20 cellular contexts compared by ENCODE assay signal in the genomic region with DNA sequence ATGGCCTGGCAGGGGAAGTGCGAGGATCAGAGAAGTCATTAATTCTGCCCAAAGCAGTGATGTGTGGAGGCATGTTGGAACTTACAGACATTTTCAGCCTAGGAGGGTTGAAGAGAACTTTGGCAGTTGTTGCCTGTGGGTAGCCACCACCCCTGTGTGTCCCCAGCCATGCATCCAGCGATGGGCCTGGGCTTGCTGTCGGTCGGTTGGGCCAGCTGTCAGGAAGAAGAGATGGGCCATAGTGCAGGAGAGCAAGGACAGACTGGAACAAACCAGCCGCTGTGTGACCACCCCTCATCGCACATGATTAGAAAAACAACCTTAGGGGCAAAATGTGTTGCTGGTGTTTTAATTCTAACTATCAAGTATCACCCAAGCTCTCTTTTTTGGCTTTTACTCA.
A peak's percentile ranks its signal among the peaks of the same experiment; 100 is the strongest.
DNase-seq lines count a peak whose midpoint lies in the region; ATAC-seq, FAIRE-seq and TF ChIP-seq lines count a peak whose summit lies in the region.
"Had no signal": no experiment of that assay in that cellular context is flagged by ENCODE, and none has a peak within 500 bp of the region (broad histone marks: within the 10 kb centered on the region; RNA-seq: fewer than 3 reads in every experiment).

No MANE protein-coding gene starts in this region.

- H3F3A ChIP-seq in smooth muscle cell (ENCODE audit: low read depth), result no peaks in the 10 kb centered on the region

- no peaks in the 10 kb centered on the region for H4K20me1 ChIP-seq in smooth muscle cell (ENCODE audit: low read depth)
- H4K20me1 ChIP-seq: BLaER1 had no signal

- H3K36me3 ChIP-seq in kidney (ENCODE audit: control insufficient read depth in 1 of 2, insufficient read depth in 2 of 2, low read length in 2 of 2), result no peaks in the 10 kb centered on the region
- no peaks in the 10 kb centered on the region for H3K36me3 ChIP-seq in smooth muscle cell (ENCODE audit: low read depth)
- H3K36me3 ChIP-seq: BLaER1, HAP-1 had no signal

- H3K9me3 Mint-ChIP-seq in nephron progenitor cell, result no peaks in the 10 kb centered on the region

- no peaks in the 10 kb centered on the region for H3K27me3 ChIP-seq in smooth muscle cell (ENCODE audit: low read depth)
- H3K27me3 ChIP-seq: BLaER1 had no signal

- no peaks in the 10 kb centered on the region for H3K4me1 ChIP-seq in kidney (ENCODE audit: control insufficient read depth in 1 of 2, insufficient read depth in 1 of 2, low read depth in 1 of 2, low read length in 2 of 2)
- H3K4me1 ChIP-seq in smooth muscle cell (ENCODE audit: low read depth), result no peaks in the 10 kb centered on the region
- H3K4me1 ChIP-seq: BLaER1, Caco-2, HAP-1 had no signal

- FAIRE-seq in kidney (lab: Jason Lieb, UNC), result no peak
- FAIRE-seq: G401.6, GM12892, H54 had no signal

- H3K4me3 Mint-ChIP-seq in nephron progenitor cell, result no peak overlapping the region
- H3K4me3 Mint-ChIP-seq: B cell; CD4-positive, CD25-positive, alpha-beta regulatory T cell; CD8-positive, alpha-beta T cell; HFFc6 had no signal

- 88% methylated on average over 6 of the region's 6 CpGs for WGBS in smooth muscle cell (ENCODE audit: low lambda C conversion rate)

- ATAC-seq in HG02884 (IDR thresholded peaks at IDR 0.05; ENCODE audit: unreplicated experiment), result no peak
- ATAC-seq: CD8-positive, alpha-beta T cell had no signal

- no peak overlapping the region for H3K4me2 ChIP-seq in smooth muscle cell
- H3K4me2 ChIP-seq: BLaER1 had no signal

- H3K27ac Mint-ChIP-seq in nephron progenitor cell, result peak overlapping the region; percentile 64
- H3K27ac Mint-ChIP-seq: B cell; CD4-positive, CD25-positive, alpha-beta regulatory T cell; CD8-positive, alpha-beta T cell; HFFc6 had no signal

- H3K27ac ChIP-seq in kidney (ENCODE audit: low read depth in 2 of 2, low read length in 2 of 2), result no peak overlapping the region
- H3K27ac ChIP-seq in smooth muscle cell (ENCODE audit: low read depth), result no peak overlapping the region
- H3K27ac ChIP-seq: BLaER1, C4-2B had no signal

- H3K27me3 Mint-ChIP-seq in nephron progenitor cell (ENCODE audit: low read depth, poor library complexity), result peaks cover 5% of the 10 kb centered on the region
- H3K27me3 Mint-ChIP-seq: B cell; CD4-positive, CD25-positive, alpha-beta regulatory T cell had no signal

- H3K79me2 ChIP-seq in smooth muscle cell (ENCODE audit: low read depth), result no peaks in the 10 kb centered on the region

- H2AFZ ChIP-seq in smooth muscle cell (ENCODE audit: low read depth), result no peak overlapping the region

- H3K9me3 ChIP-seq in kidney (ENCODE audit: control insufficient read depth in 1 of 2, low read length in 2 of 2) (no peaks in the 10 kb centered on the region), smooth muscle cell (replicated peaks; ENCODE audit: low read depth) (no peaks in the 10 kb centered on the region)
- H3K9me3 ChIP-seq: BLaER1, Caco-2, HAP-1 had no signal

- intact Hi-C loops in kidney (cut with DNase I), result no loop called here
- intact Hi-C loops in posterior vena cava (cut with DNase I), result no loop called here

- H3K4me1 Mint-ChIP-seq in nephron progenitor cell, result peaks cover 33% of the 10 kb centered on the region
- H3K4me1 Mint-ChIP-seq: B cell; CD4-positive, CD25-positive, alpha-beta regulatory T cell had no signal

- H3K4me3 ChIP-seq in kidney (ENCODE audit: low read length in 2 of 2) (no peak overlapping the region), smooth muscle cell (no peak overlapping the region)
- H3K4me3 ChIP-seq: BLaER1, HAP-1 had no signal

- peak; percentile 48 for DNase-seq in kidney
- DNase-seq in nephron progenitor cell, result peak; percentile 12
- DNase-seq in posterior vena cava (ENCODE audit: low spot score), result peak; percentile 66
- DNase-seq in smooth muscle cell (lab: John Stamatoyannopoulos, UW; ENCODE audit: unreplicated experiment), result no peak
- DNase-seq in activated CD4-positive, alpha-beta T cell treated with anti-CD3 and anti-CD28 coated beads for 48 hours, result no peak
- DNase-seq: Caco-2; CD4-positive, CD25-positive, alpha-beta regulatory T cell; CD8-positive, alpha-beta T cell; DMS153; DND-41; GOT3; HFFc6 had no signal

- no peak for TF ChIP-seq CTCF in kidney (IDR thresholded peaks at IDR 0.05; ENCODE audit: borderline replicate concordance, extremely low read depth, insufficient read depth)
- no peak for TF ChIP-seq CTCF in nephron progenitor cell (IDR thresholded peaks at IDR 0.05)
- TF ChIP-seq CTCF in smooth muscle cell (IDR thresholded peaks at IDR 0.05; ENCODE audit: borderline replicate concordance, insufficient read depth, poor library complexity, severe bottlenecking), result no peak

- no peaks in the 10 kb centered on the region for H3K36me3 Mint-ChIP-seq in nephron progenitor cell (ENCODE audit: low read depth)
- H3K36me3 Mint-ChIP-seq: CD4-positive, CD25-positive, alpha-beta regulatory T cell; CD8-positive, alpha-beta T cell had no signal

- H3K9ac ChIP-seq in kidney (ENCODE audit: low read length in 2 of 2) (no peak overlapping the region), smooth muscle cell (ENCODE audit: low read depth) (no peak overlapping the region)
- H3K9ac ChIP-seq: BLaER1 had no signal

Comparison
In these comparisons a context has a peak if more than half of its experiments do, and no peak if none do; other contexts are left out.
1. DNase-seq: peak in kidney (single experiment), nephron progenitor cell (single experiment) and posterior vena cava (single experiment); none in smooth muscle cell (single experiment) and activated CD4-positive, alpha-beta T cell treated with anti-CD3 and anti-CD28 coated beads for 48 hours (single experiment).